ENCODE assay signal across 9 cellular contexts in the genomic region with DNA sequence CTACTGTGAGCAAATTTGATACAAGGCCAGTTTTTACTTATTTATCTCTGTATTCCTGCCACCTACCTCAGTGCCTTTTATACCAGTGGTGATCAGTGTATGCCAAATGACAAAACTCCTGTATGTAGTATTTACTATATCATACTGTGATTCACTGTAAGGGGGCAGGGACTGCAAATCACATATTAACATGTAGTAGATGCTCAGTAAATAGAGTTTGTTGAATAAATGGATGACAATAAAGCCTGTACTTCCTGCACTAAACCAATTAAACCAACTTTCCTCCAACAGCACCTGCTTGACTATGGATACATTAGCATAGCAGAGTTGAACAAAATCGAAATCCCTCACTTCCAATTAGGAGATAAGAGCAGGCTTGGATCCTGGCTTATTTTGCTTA.
"Had no signal": no experiment of that assay in that cellular context is flagged by ENCODE, and none has a peak within 500 bp of the region (broad histone marks: within the 10 kb centered on the region; RNA-seq: fewer than 3 reads in every experiment).

No MANE protein-coding gene starts in this region.

- H3K36me3 ChIP-seq: HAP-1 had no signal

- ATAC-seq: GM23338, HCT116 had no signal

- DNase-seq: GM23248, GOT3, H7, H9, HCEC 1CT, HFFc6 had no signal

- H3K4me3 ChIP-seq: GM23248, GM23338, HAP-1 had no signal

- H3K9me3 ChIP-seq: HAP-1 had no signal

- H3K4me1 ChIP-seq: HAP-1 had no signal
